ENCODE assay signal across 18 cellular contexts in genomic region chr9:37342493-37342892, GRCh38.
DNase-seq lines count a peak whose midpoint lies in the region; ATAC-seq and TF ChIP-seq lines count a peak whose summit lies in the region.
"Had no signal": no experiment of that assay in that cellular context is flagged by ENCODE, and none has a peak within 500 bp of the region (broad histone marks: within the 10 kb centered on the region; RNA-seq: fewer than 3 reads in every experiment).

No MANE protein-coding gene starts in this region.

- no peak for TF ChIP-seq CTCF in DOHH2 (IDR thresholded peaks at IDR 0.05; ENCODE audit: low read depth, low read length, poor library complexity, severe bottlenecking)
- TF ChIP-seq CTCF in SU-DHL-6 (IDR thresholded peaks at IDR 0.05; ENCODE audit: insufficient read depth, low read length, poor library complexity, severe bottlenecking) = no peak
- no peak for TF ChIP-seq CTCF in neutrophil (IDR thresholded peaks at IDR 0.05)

- H3K27me3 ChIP-seq in DOHH2 (ENCODE audit: control insufficient read depth, low read length) (no peaks in the 10 kb centered on the region), HAP-1 (ENCODE audit: low read depth) (no peaks in the 10 kb centered on the region), SU-DHL-6 (ENCODE audit: low read length) (no peaks in the 10 kb centered on the region), neutrophil (no peaks in the 10 kb centered on the region)
- H3K27me3 ChIP-seq: MG63, SJSA1 had no signal

- no peak overlapping the region for H3K9ac ChIP-seq in SU-DHL-6 (ENCODE audit: low read length)

- H3K9me3 ChIP-seq in DOHH2 (ENCODE audit: control insufficient read depth, insufficient read depth, low read length) (no peaks in the 10 kb centered on the region), HAP-1 (no peaks in the 10 kb centered on the region), SU-DHL-6 (ENCODE audit: insufficient read depth, low read length) (no peaks in the 10 kb centered on the region), neutrophil (no peaks in the 10 kb centered on the region)
- H3K9me3 ChIP-seq: MG63, SJSA1 had no signal

- H3K36me3 ChIP-seq in DOHH2 (ENCODE audit: control insufficient read depth, low read length) (peaks cover 20% of the 10 kb centered on the region), HAP-1 (replicated peaks) (no peaks in the 10 kb centered on the region), SU-DHL-6 (ENCODE audit: low read length) (peaks cover 20% of the 10 kb centered on the region; the same call in 1 of the 2 replicates), neutrophil (no peaks in the 10 kb centered on the region)
- H3K36me3 ChIP-seq: MG63, SJSA1 had no signal

- no peaks in the 10 kb centered on the region for H3K9me2 ChIP-seq in DOHH2 (replicated peaks; ENCODE audit: control insufficient read depth, low read length)
- H3K9me2 ChIP-seq in SU-DHL-6 (replicated peaks; ENCODE audit: insufficient read depth, low read length) = no peaks in the 10 kb centered on the region

- in situ Hi-C loops in HAP-1 (cut with MboI; ENCODE audit: low sequenced_read_pairs) = no loop called here

- peak; percentile 22 to 42 for DNase-seq in HAP-1 (ENCODE audit: low spot score in 2 of 2)
- DNase-seq: DND-41, H7, MG63, NCI-H1048, NCI-H146, NCI-H2081, NCI-H774, SW 1271, T-helper 2 cell had no signal

- H3F3A ChIP-seq in DOHH2 (ENCODE audit: control insufficient read depth, insufficient read depth) (peaks cover 30% of the 10 kb centered on the region), SU-DHL-6 (ENCODE audit: insufficient read depth) (peaks cover 50% of the 10 kb centered on the region)

- no peak overlapping the region for H3K4me3 ChIP-seq in DOHH2 (ENCODE audit: low read length)
- H3K4me3 ChIP-seq in HAP-1 = no peak overlapping the region
- no peak overlapping the region for H3K4me3 ChIP-seq in SU-DHL-6 (ENCODE audit: insufficient read depth, low read length, poor library complexity, severe bottlenecking)
- no peak overlapping the region for H3K4me3 ChIP-seq in neutrophil (ENCODE audit: low read depth in 1 of 2, low read length in 1 of 2)
- H3K4me3 ChIP-seq: MG63, SJSA1 had no signal

- no peaks in the 10 kb centered on the region for H4K20me1 ChIP-seq in DOHH2 (ENCODE audit: control insufficient read depth, insufficient read depth, low read depth, low read length)
- H4K20me1 ChIP-seq in SU-DHL-6 (ENCODE audit: low read depth, low read length) = no peaks in the 10 kb centered on the region

- H3K27ac ChIP-seq in DOHH2 (ENCODE audit: low read depth, low read length) = peak overlapping the region; percentile 98
- H3K27ac ChIP-seq in SU-DHL-6 (ENCODE audit: low read depth, low read length) = peak overlapping the region; percentile 9
- H3K27ac ChIP-seq in neutrophil = peak overlapping the region; percentile 68
- H3K27ac ChIP-seq: HL-60, SJSA1 had no signal

- no peak for ATAC-seq in HG03571 (IDR thresholded peaks at IDR 0.05; ENCODE audit: unreplicated experiment)
- no peak for ATAC-seq in HG02981 (IDR thresholded peaks at IDR 0.05; ENCODE audit: unreplicated experiment)
- no peak for ATAC-seq in GM21526 (IDR thresholded peaks at IDR 0.05; ENCODE audit: low FRiP score, unreplicated experiment)

- H3K79me2 ChIP-seq in DOHH2 (ENCODE audit: control insufficient read depth, low read length) = peaks cover 38% of the 10 kb centered on the region
- H3K79me2 ChIP-seq in SU-DHL-6 (ENCODE audit: insufficient read depth, low read length) = peaks cover 89% of the 10 kb centered on the region

- H2AFZ ChIP-seq in SU-DHL-6 (ENCODE audit: low read depth, low read length, severe bottlenecking) = no peak overlapping the region

- peaks cover 61% of the 10 kb centered on the region for H3K4me1 ChIP-seq in DOHH2 (ENCODE audit: control insufficient read depth, low read length)
- H3K4me1 ChIP-seq in HAP-1 = peaks cover 17% of the 10 kb centered on the region
- peaks cover 71 to 80% of the 10 kb centered on the region in 2 experiments for H3K4me1 ChIP-seq in neutrophil (ENCODE audit: control insufficient read depth in 1 of 2, insufficient read depth in 1 of 2, low read depth in 1 of 2, low read length in 1 of 2)
- H3K4me1 ChIP-seq: SJSA1 had no signal

- H3K4me2 ChIP-seq in DOHH2 (ENCODE audit: low read length) (peak overlapping the region; percentile 78), SU-DHL-6 (ENCODE audit: low read depth, low read length, poor library complexity, severe bottlenecking) (no peak overlapping the region)

Comparison
In these comparisons a context has a peak if more than half of its experiments do, and no peak if none do; other contexts are left out.
1. H3K27ac ChIP-seq: peak in every context shown above with its lines; median percentile 98 in DOHH2; 68 in neutrophil; 9 in SU-DHL-6.